In the genomic region with DNA sequence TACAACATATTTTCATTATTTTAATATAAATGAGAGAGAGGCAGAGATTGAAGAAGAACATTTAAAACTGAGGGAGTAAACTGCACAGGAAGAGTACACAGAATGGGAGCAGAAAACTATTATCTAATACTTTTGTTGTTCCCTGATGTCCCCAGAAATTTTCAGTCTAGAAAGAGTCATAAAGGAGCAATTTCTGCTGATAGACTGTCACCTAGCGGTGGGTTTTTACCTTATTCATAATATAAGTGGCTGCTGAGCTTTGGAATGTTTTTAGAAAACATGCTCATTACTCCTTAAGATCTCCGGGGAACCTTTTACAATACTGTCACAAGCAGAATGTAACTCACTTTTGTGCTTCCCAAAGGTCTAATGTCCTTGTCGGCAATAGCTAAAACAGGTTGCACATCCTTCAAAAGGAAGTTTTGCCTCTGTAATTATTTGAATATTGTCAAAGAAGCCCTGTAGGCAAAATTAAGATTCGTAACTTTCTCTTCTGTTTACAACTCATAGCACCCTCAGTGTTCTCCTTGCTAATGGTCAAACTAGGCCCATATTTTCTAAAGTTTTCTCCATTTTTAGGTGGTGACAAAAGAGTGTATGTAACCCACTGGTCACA, we compare ENCODE assay signal across 9 cellular contexts. TPM values are rescaled to one million over a fixed set of nuclear protein-coding genes. Genes with fewer than 3 reads are reported as not detected.
DNase-seq lines count a peak whose midpoint lies in the region; ATAC-seq, FAIRE-seq and TF ChIP-seq lines count a peak whose summit lies in the region.
"Had no signal": no experiment of that assay in that cellular context is flagged by ENCODE, and none has a peak within 500 bp of the region (broad histone marks: within the 10 kb centered on the region; RNA-seq: fewer than 3 reads in every experiment).

No MANE protein-coding gene starts in this region.

- no peaks in the 10 kb centered on the region for H3K27me3 ChIP-seq in WERI-Rb-1 (ENCODE audit: insufficient read depth, low read depth, severe bottlenecking)
- H3K27me3 ChIP-seq in tibial nerve = no peaks in the 10 kb centered on the region

- no peaks in the 10 kb centered on the region for H3K4me1 ChIP-seq in A549
- peaks cover 0 to 11% (median under 1%) of the 10 kb centered on the region in 4 donors for H3K4me1 ChIP-seq in tibial nerve

- H3K36me3 ChIP-seq in WERI-Rb-1 (no peaks in the 10 kb centered on the region), tibial nerve (no peaks in the 10 kb centered on the region)

- ATAC-seq in A549 (peak in 1 of 2 experiments; percentile 56; a peak in 3 of 6 replicates), GM21381 (IDR thresholded peaks at IDR 0.05; ENCODE audit: unreplicated experiment) (no peak)

- TF ChIP-seq CTCF in A549 (IDR thresholded peaks at IDR 0.05) (peak; percentile 96), WERI-Rb-1 (IDR thresholded peaks at IDR 0.05; ENCODE audit: low read depth, low read length) (peak; percentile 33), tibial nerve (IDR thresholded peaks at IDR 0.05) (peak; percentile 55 to 88 (median 78))

- CTCF ChIA-PET in A549 (lab: Yijun Ruan, JAX) = interaction anchor here (0.6 to 13.8 kb wide), 34 partner anchors 8 to 1306 kb away, joined by 3 to 415 read pairs (median 4); partner anchors contain the start of genes RGS16 and RNASEL

- no peak overlapping the region for H3K4me2 ChIP-seq in A549

- H3K27ac ChIP-seq in A549 (no peak overlapping the region), WERI-Rb-1 (no peak overlapping the region), tibial nerve (peak overlapping the region in 1 of 4 donors; percentile 0)

- TF ChIP-seq POLR2A in A549 (IDR thresholded peaks at IDR 0.05; ENCODE audit: low read length) = no peak
- no peak for TF ChIP-seq POLR2A in tibial nerve (IDR thresholded peaks at IDR 0.05)

- H3K4me1 Mint-ChIP-seq in immature natural killer cell = peaks cover 5 to 7% of the 10 kb centered on the region in 2 donors

- H3K4me3 Mint-ChIP-seq in immature natural killer cell = no peak overlapping the region
- H3K4me3 Mint-ChIP-seq: dendritic cell treated with granulocyte-macrophage colony-stimulating factor and Interleukin-4, amounts not matched to agents 40 ng/mL and 50 ng/mL, for 4 days had no signal

- H3K36me3 Mint-ChIP-seq in immature natural killer cell = no peaks in the 10 kb centered on the region

- no peaks in the 10 kb centered on the region for H3K9me3 Mint-ChIP-seq in immature natural killer cell
- H3K9me3 Mint-ChIP-seq: dendritic cell treated with granulocyte-macrophage colony-stimulating factor and Interleukin-4, amounts not matched to agents 40 ng/mL and 50 ng/mL, for 4 days had no signal

- no peak overlapping the region for H3K27ac Mint-ChIP-seq in immature natural killer cell
- H3K27ac Mint-ChIP-seq: dendritic cell treated with granulocyte-macrophage colony-stimulating factor and Interleukin-4, amounts not matched to agents 40 ng/mL and 50 ng/mL, for 4 days had no signal

- TF ChIP-seq RAD21 in A549 (conservative IDR thresholded peaks at IDR 0.05 in 1 of 2, IDR thresholded peaks at IDR 0.05 in 1 of 2) = peak; percentile 92 to 93

- H3K4me3 ChIP-seq in A549 (no peak overlapping the region), WERI-Rb-1 (ENCODE audit: low read depth, low read length) (no peak overlapping the region), tibial nerve (no peak overlapping the region)

- H3K9me3 ChIP-seq in A549 = no peaks in the 10 kb centered on the region
- H3K9me3 ChIP-seq in WERI-Rb-1 (ENCODE audit: severe bottlenecking) = no peaks in the 10 kb centered on the region
- no peaks in the 10 kb centered on the region for H3K9me3 ChIP-seq in tibial nerve

- TF ChIP-seq EP300 in A549 (IDR thresholded peaks at IDR 0.05) = no peak
- TF ChIP-seq EP300 in tibial nerve (IDR thresholded peaks at IDR 0.05) = no peak

- peaks cover 1 to 3% (median 2%) of the 10 kb centered on the region in 3 donors for H3K27me3 Mint-ChIP-seq in immature natural killer cell (ENCODE audit: low read depth in 3 of 3)

- DNase-seq in A549 (ENCODE audit: low read depth in 1 of 2, low spot score in 1 of 2) (peak; percentile 33 to 44), ELR (ENCODE audit: low read depth) (peak; percentile 69), NCI-H187 (lab: John Stamatoyannopoulos, UW) (peak; percentile 51 to 53), WERI-Rb-1 (no peak), immature natural killer cell (peak; percentile 35 to 48 (median 36)), tibial nerve (ENCODE audit: low spot score in 2 of 2) (peak in 1 of 2 donors; percentile 67)
- DNase-seq in NK-92 treated with Interleukin-12 subunit alpha and Interleukin-12 subunit beta, amount 100 ng/mL, for 24 hours (lab: John Stamatoyannopoulos, UW) = no peak

- FAIRE-seq in A549 (lab: Jason Lieb, UNC) = no peak

- POLR2A ChIA-PET in A549 (lab: Yijun Ruan, JAX) = interaction anchor here (0.6 kb wide), 1 partner anchor 15 kb away, joined by 5 read pairs; no protein-coding TSS in a partner anchor

- WGBS in A549 (ENCODE audit: missing lambda C conversion rate) = 19% methylated on average over 4 of the region's 4 CpGs
- WGBS in tibial nerve, 2 donors = 26 to 30% methylated on average over 4 of the region's 4 CpGs

TF ChIP-seq in A549, 52 proteins besides CTCF, POLR2A, EP300 and RAD21:
- TF ChIP-seq HOXB13 (CRISPR knock-in tag; IDR thresholded peaks at IDR 0.05; ENCODE audit: low read depth) (no peak), NR3C1 (IDR thresholded peaks at IDR 0.05) (no peak), SMC3 (IDR thresholded peaks at IDR 0.05) (peak; percentile 89)
TF ChIP-seq in A549: peak in this region for 1.

RNA-seq across cellular contexts. Expression of gene NPL, which starts 4.9 kb away (rescaled TPM):
- polyA plus RNA-seq in A549 (2011; rRNA removed) (1.0 and 1.3 TPM in 2 replicates), A549 (2017; fragmentation: RNase III; extraction: RNeasy Plus Mini Kit Qiagen cat#74134 plus additional on column Dnase treatment) (0.66 to 0.80 TPM (median 0.70 TPM) in 3 replicates), immature natural killer cell (1 to 10 TPM; 3.6 to 9.1 (median 4.8) TPM)
- 0.12 and 0.22 TPM in 2 replicates for polyA plus RNA-seq in A549 (2012; cell fraction: cytosol; rRNA removed)
- 0.12 and 0.42 TPM in 2 replicates for polyA plus RNA-seq in A549 (2012; cell fraction: nucleus; rRNA removed)
- 0.25 and 0.78 TPM in 2 replicates for polyA minus RNA-seq in A549 (2011; rRNA and poly(A)+ RNA removed)
- 10 to 100 TPM in 2 of 4 donors, 1 to 10 TPM in 2; 2.2 to 45.9 (median 10.1) TPM for total RNA-seq in tibial nerve

RNA-seq across cellular contexts. Expression of gene DHX9, which starts 54.5 kb away (rescaled TPM):
- polyA plus RNA-seq in A549 (2011; rRNA removed) (222 and 247 TPM in 2 replicates), A549 (2017; fragmentation: RNase III; extraction: RNeasy Plus Mini Kit Qiagen cat#74134 plus additional on column Dnase treatment) (194 to 206 TPM (median 205 TPM) in 3 replicates), immature natural killer cell (100 to 1,000 TPM in 1 of 3 donors, 10 to 100 TPM in 2; 71.0 to 102 (median 96.5) TPM)
- 145 and 149 TPM in 2 replicates for polyA plus RNA-seq in A549 (2012; cell fraction: cytosol; rRNA removed)
- 150 and 289 TPM in 2 replicates for polyA plus RNA-seq in A549 (2012; cell fraction: nucleus; rRNA removed)
- polyA minus RNA-seq in A549 (2011; rRNA and poly(A)+ RNA removed) = 173 and 213 TPM in 2 replicates
- 100 to 1,000 TPM in 2 of 4 donors, 10 to 100 TPM in 2; 89.1 to 148 (median 109) TPM for total RNA-seq in tibial nerve

Comparison
In these comparisons a context has a peak if more than half of its experiments do, and no peak if none do; other contexts are left out.
1. DNase-seq: peak in A549 (2 of 2), ELR (single experiment), NCI-H187 (2 of 2) and immature natural killer cell (3 of 3); none in WERI-Rb-1 (single experiment) and NK-92 treated with Interleukin-12 subunit alpha and Interleukin-12 subunit beta, amount 100 ng/mL, for 24 hours (single experiment).
2. CTCF ChIP-seq: peak in every context shown above with its lines; median percentile 96 in A549; 78 in tibial nerve; 33 in WERI-Rb-1.